ENCODE assay signal across 21 cellular contexts in the genomic region with DNA sequence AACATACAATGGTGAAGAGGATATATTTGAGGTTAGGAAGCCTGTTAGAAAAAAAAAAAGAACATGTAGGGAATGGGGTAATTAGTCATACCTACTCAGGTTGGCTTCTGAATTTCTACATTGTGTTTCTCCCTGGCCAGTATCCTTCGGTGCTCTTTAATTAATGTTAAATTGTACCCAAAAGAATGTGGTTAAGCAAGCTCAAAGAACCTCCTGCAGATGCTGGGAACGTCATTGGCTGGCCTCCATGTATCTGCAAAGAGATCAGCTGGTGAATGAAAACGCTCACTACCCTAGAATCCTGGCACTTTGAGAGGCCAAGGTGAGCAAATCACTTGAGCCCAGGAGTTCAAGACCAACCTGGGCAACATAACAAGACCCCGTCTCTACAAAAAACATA.
"Had no signal": no experiment of that assay in that cellular context is flagged by ENCODE, and none has a peak within 500 bp of the region (broad histone marks: within the 10 kb centered on the region; RNA-seq: fewer than 3 reads in every experiment).

No MANE protein-coding gene starts in this region.

- H3K4me1 ChIP-seq: breast epithelium, neural progenitor cell, right lobe of liver, suprapubic skin, transverse colon had no signal

- H3K4me3 ChIP-seq: breast epithelium, lung, neural progenitor cell, right lobe of liver, suprapubic skin, transverse colon had no signal

- H3K36me3 ChIP-seq: breast epithelium, neural progenitor cell, right lobe of liver, suprapubic skin, transverse colon had no signal

- H3K4me2 ChIP-seq: neural progenitor cell had no signal

- ATAC-seq: activated CD8-positive, alpha-beta T cell treated with anti-CD3 and anti-CD28 coated beads for 36 hours; activated T-helper 17 cell treated with anti-CD3 and anti-CD28 coated beads, Interleukin-2, amount 50 U/mL, for 72 hours; left lobe of liver; right lobe of liver; stimulated activated naive CD8-positive, alpha-beta T cell treated with anti-CD3 and anti-CD28 coated beads, Interleukin-15, amount 100 ng/mL, for 72 hours had no signal

- H3K9me3 ChIP-seq: breast epithelium, right lobe of liver, suprapubic skin, transverse colon had no signal

- H3K4me1 Mint-ChIP-seq: activated B cell treated with CpG ODN at 0.5 μM for 24 hours; activated CD4-positive, alpha-beta T cell treated with anti-CD3 and anti-CD28 coated beads, Interleukin-2, amount 10 ng/mL, durations not matched to agents 24 days and 14 days; activated T-helper 17 cell treated with anti-CD3 and anti-CD28 coated beads, Interleukin-2, amount 50 U/mL, for 72 hours; naive B cell; neural progenitor cell; stimulated activated naive CD8-positive, alpha-beta T cell treated with anti-CD3 and anti-CD28 coated beads, Interleukin-15, amount 100 ng/mL, for 72 hours had no signal

- DNase-seq: activated B cell treated with CpG ODN at 0.5 μM for 24 hours; activated CD4-positive, alpha-beta T cell treated with anti-CD3 and anti-CD28 coated beads, Interleukin-2, amount 10 ng/mL, durations not matched to agents 24 days and 14 days; activated CD8-positive, alpha-beta T cell treated with anti-CD3 and anti-CD28 coated beads for 36 hours; activated naive CD4-positive, alpha-beta T cell treated with Interleukin-2 at 50 U/mL for 16 hours; activated T-cell treated with anti-CD3 and anti-CD28 coated beads, Interleukin-2, amount 50 U/mL, for 1 hour; anterior cingulate cortex; cerebellar nuclear complex; cortex of kidney; effector CD4-positive, alpha-beta T cell; naive B cell; right lobe of liver; small intestine; stimulated activated CD4-positive, alpha-beta T cell treated with anti-CD3 and anti-CD28 coated beads, Interleukin-4, amount 100 ng/mL, for 1 hour; stimulated activated naive CD8-positive, alpha-beta T cell treated with anti-CD3 and anti-CD28 coated beads, Interleukin-15, amount 100 ng/mL, for 72 hours; transverse colon had no signal

- H3K9ac ChIP-seq: neural progenitor cell had no signal

- H3K27me3 ChIP-seq: breast epithelium, neural progenitor cell, right lobe of liver, suprapubic skin, transverse colon had no signal

- H2AFZ ChIP-seq: neural progenitor cell had no signal

- H3K27me3 Mint-ChIP-seq: activated B cell treated with CpG ODN at 0.5 μM for 24 hours; activated CD4-positive, alpha-beta T cell treated with anti-CD3 and anti-CD28 coated beads, Interleukin-2, amount 10 ng/mL, durations not matched to agents 24 days and 14 days; activated CD8-positive, alpha-beta T cell treated with anti-CD3 and anti-CD28 coated beads for 36 hours; activated T-helper 17 cell treated with anti-CD3 and anti-CD28 coated beads, Interleukin-2, amount 50 U/mL, for 72 hours; naive B cell; stimulated activated naive CD8-positive, alpha-beta T cell treated with anti-CD3 and anti-CD28 coated beads, Interleukin-15, amount 100 ng/mL, for 72 hours had no signal

- H3K4me3 Mint-ChIP-seq: activated B cell treated with CpG ODN at 0.5 μM for 24 hours; activated CD4-positive, alpha-beta T cell treated with anti-CD3 and anti-CD28 coated beads, Interleukin-2, amount 10 ng/mL, durations not matched to agents 24 days and 14 days; activated CD8-positive, alpha-beta T cell treated with anti-CD3 and anti-CD28 coated beads for 36 hours; activated T-helper 17 cell treated with anti-CD3 and anti-CD28 coated beads, Interleukin-2, amount 50 U/mL, for 72 hours; naive B cell; neural progenitor cell; stimulated activated naive CD8-positive, alpha-beta T cell treated with anti-CD3 and anti-CD28 coated beads, Interleukin-15, amount 100 ng/mL, for 72 hours had no signal

- H3K27ac ChIP-seq: breast epithelium, neural progenitor cell, right lobe of liver, suprapubic skin, transverse colon had no signal

- H3K27ac Mint-ChIP-seq: activated B cell treated with CpG ODN at 0.5 μM for 24 hours; activated CD4-positive, alpha-beta T cell treated with anti-CD3 and anti-CD28 coated beads, Interleukin-2, amount 10 ng/mL, durations not matched to agents 24 days and 14 days; activated CD8-positive, alpha-beta T cell treated with anti-CD3 and anti-CD28 coated beads for 36 hours; activated T-helper 17 cell treated with anti-CD3 and anti-CD28 coated beads, Interleukin-2, amount 50 U/mL, for 72 hours; naive B cell; neural progenitor cell; stimulated activated naive CD8-positive, alpha-beta T cell treated with anti-CD3 and anti-CD28 coated beads, Interleukin-15, amount 100 ng/mL, for 72 hours had no signal
